ENCODE assay signal across 8 cellular contexts in genomic region chr3:184811663-184811998, GRCh38. TPM values are rescaled to one million over a fixed set of nuclear protein-coding genes. Genes with fewer than 3 reads are reported as not detected.
DNase-seq lines count a peak whose midpoint lies in the region; TF ChIP-seq lines count a peak whose summit lies in the region.

No MANE protein-coding gene starts in this region.

- no peak overlapping the region for H2AK5ac ChIP-seq in mesendoderm (ENCODE audit: low read length)

- H3K4me3 ChIP-seq in astrocyte of the cerebellum (ENCODE audit: low read depth, low read length) (peak overlapping the region; percentile 96), mesendoderm (ENCODE audit: low read length) (no peak overlapping the region), transverse colon (peak overlapping the region in 3 of 4 donors; percentile 65 to 78 (median 77))

- H2BK5ac ChIP-seq in mesendoderm (ENCODE audit: low read length), result no peak overlapping the region

- H3K36me3 ChIP-seq in mesendoderm (ENCODE audit: control insufficient read depth, insufficient read depth, low read length), result no peaks in the 10 kb centered on the region
- H3K36me3 ChIP-seq in transverse colon, result no peaks in the 10 kb centered on the region

- H3K4me1 ChIP-seq in mesendoderm (ENCODE audit: control insufficient read depth, low read depth, low read length), result no peaks in the 10 kb centered on the region
- peaks cover 6 to 28% (median 11%) of the 10 kb centered on the region in 4 donors for H3K4me1 ChIP-seq in transverse colon

- H3K9ac ChIP-seq in mesendoderm (ENCODE audit: low read length), result peak overlapping the region; percentile 51

- no peak overlapping the region for H3K27ac ChIP-seq in mesendoderm (ENCODE audit: low read depth, low read length)
- H3K27ac ChIP-seq in transverse colon, result peak overlapping the region; percentile 84 to 92 (median 88)

- no peak overlapping the region for H3K18ac ChIP-seq in mesendoderm (ENCODE audit: low read length)

- peak overlapping the region; percentile 94 for H3K27ac Mint-ChIP-seq in activated naive CD4-positive, alpha-beta T cell treated with anti-CD3 and anti-CD28 coated beads, Interleukin-2, amount 10 ng/mL, durations not matched to agents 7 days and 5 days

- no peak for TF ChIP-seq EP300 in transverse colon (IDR thresholded peaks at IDR 0.05; ENCODE audit: low read depth)

- no peak overlapping the region for H2BK15ac ChIP-seq in mesendoderm (replicated peaks; ENCODE audit: low read depth)

- peak overlapping the region; percentile 91 for H3K4me3 Mint-ChIP-seq in activated naive CD4-positive, alpha-beta T cell treated with anti-CD3 and anti-CD28 coated beads, Interleukin-2, amount 10 ng/mL, durations not matched to agents 7 days and 5 days

- in situ Hi-C loops in astrocyte of the cerebellum (cut with HindIII; ENCODE audit: low sequenced_read_pairs), result no loop called here
- in situ Hi-C loops in transverse colon (cut with MboI; ENCODE audit: low pct_ligation_motif_present in 1 of 4, low pct_unique_long_range_greater_than_20kb in 1 of 4, low sequenced_read_pairs in 3 of 4), result no loop called here

- H2BK120ac ChIP-seq in mesendoderm (ENCODE audit: low read depth, low read length), result no peak overlapping the region

- H3K9me3 ChIP-seq in transverse colon, result no peaks in the 10 kb centered on the region

- H4K5ac ChIP-seq in mesendoderm (ENCODE audit: low read length), result peak overlapping the region; percentile 98

- no peak overlapping the region for H4K8ac ChIP-seq in mesendoderm (ENCODE audit: low read depth, low read length)

- peak overlapping the region; percentile 23 for H3K4me2 ChIP-seq in mesendoderm (ENCODE audit: low read length)

- peaks cover 3% of the 10 kb centered on the region for H3K79me2 ChIP-seq in mesendoderm (ENCODE audit: control insufficient read depth, insufficient read depth, low read length)

- no peak overlapping the region for H3K23ac ChIP-seq in mesendoderm (ENCODE audit: low read length)

- peak overlapping the region; percentile 82 for H3K56ac ChIP-seq in mesendoderm (ENCODE audit: low read length)

- no peak for DNase-seq in activated naive CD4-positive, alpha-beta T cell treated with anti-CD3 and anti-CD28 coated beads, Interleukin-2, amount 10 ng/mL, durations not matched to agents 7 days and 5 days
- DNase-seq in activated naive CD4-positive, alpha-beta T cell treated with Interleukin-2 at 50 U/mL for 16 hours, result no peak
- DNase-seq in astrocyte of the cerebellum (ENCODE audit: low read depth) (no peak), mesendoderm (no peak), transverse colon (no peak), midbrain (lab: John Stamatoyannopoulos, UW) (no peak), GM19240 (ENCODE audit: insufficient read length, low spot score) (no peak), globus pallidus (ENCODE audit: low spot score) (no peak)

- H3K4ac ChIP-seq in mesendoderm (ENCODE audit: low read depth, low read length), result no peak overlapping the region

- intact Hi-C loops in transverse colon (cut with DNase I; ENCODE audit: low total_unique reads), result no loop called here

- H3K4me1 Mint-ChIP-seq in activated naive CD4-positive, alpha-beta T cell treated with anti-CD3 and anti-CD28 coated beads, Interleukin-2, amount 10 ng/mL, durations not matched to agents 7 days and 5 days, result peaks cover 56% of the 10 kb centered on the region

- CTCF ChIA-PET in activated naive CD4-positive, alpha-beta T cell treated with anti-CD3 and anti-CD28 coated beads, Interleukin-2, amount 10 ng/mL, durations not matched to agents 7 days and 5 days (lab: Charles Lee), result interaction anchor here (0.6 to 6.5 kb wide), 2 partner anchors 9 to 66 kb away, joined by 5 to 47 read pairs; no protein-coding TSS in a partner anchor

- H3K9me3 Mint-ChIP-seq in activated naive CD4-positive, alpha-beta T cell treated with anti-CD3 and anti-CD28 coated beads, Interleukin-2, amount 10 ng/mL, durations not matched to agents 7 days and 5 days, result no peaks in the 10 kb centered on the region

- H3K27me3 ChIP-seq in mesendoderm (ENCODE audit: insufficient read depth, low read length, poor library complexity), result no peaks in the 10 kb centered on the region
- no peaks in the 10 kb centered on the region for H3K27me3 ChIP-seq in transverse colon

- WGBS in mesendoderm (ENCODE audit: extremely low coverage, insufficient coverage, low lambda C conversion rate), result no CpG with 5 or more reads among the region's 3 CpGs
- WGBS in transverse colon (ENCODE audit: low coverage in 1 of 2), 2 donors, result 0% methylated on average over 3 of the region's 3 CpGs

- TF ChIP-seq CTCF in astrocyte of the cerebellum (IDR thresholded peaks at IDR 0.05; ENCODE audit: low read depth, low read length, missing control alignments) (no peak), transverse colon (IDR thresholded peaks at IDR 0.05) (no peak)

- H3K36me3 Mint-ChIP-seq in activated naive CD4-positive, alpha-beta T cell treated with anti-CD3 and anti-CD28 coated beads, Interleukin-2, amount 10 ng/mL, durations not matched to agents 7 days and 5 days, result peaks cover 17% of the 10 kb centered on the region

- peaks cover 11% of the 10 kb centered on the region for H3K27me3 Mint-ChIP-seq in activated naive CD4-positive, alpha-beta T cell treated with anti-CD3 and anti-CD28 coated beads, Interleukin-2, amount 10 ng/mL, durations not matched to agents 7 days and 5 days

- TF ChIP-seq POLR2A in transverse colon (IDR thresholded peaks at IDR 0.05), result no peak

- peaks cover 3% of the 10 kb centered on the region for H3K79me1 ChIP-seq in mesendoderm (ENCODE audit: low read length)

RNA-seq across cellular contexts. Expression of gene VPS8, which starts 0.3 kb away (rescaled TPM):
- 11.8 TPM for polyA plus RNA-seq in mesendoderm (2013, experiment 1 of 2)
- 10.6 TPM for polyA plus RNA-seq in mesendoderm (2013, experiment 2 of 2)
- total RNA-seq in transverse colon, result 100 to 1,000 TPM in 1 of 4 donors, 10 to 100 TPM in 3; 35.8 to 115 (median 70.3) TPM
